Comparison of ENCODE assay signal across 8 cellular contexts in genomic region chrX:21985332-21985777, GRCh38. TPM values are rescaled to one million over a fixed set of nuclear protein-coding genes. Genes with fewer than 3 reads are reported as not detected.
DNase-seq lines count a peak whose midpoint lies in the region; ATAC-seq and TF ChIP-seq lines count a peak whose summit lies in the region.

No MANE protein-coding gene starts in this region.

- peak; percentile 93 for ATAC-seq in HG03196 (IDR thresholded peaks at IDR 0.05; ENCODE audit: unreplicated experiment)

- TF ChIP-seq CTCF in BE2C (IDR thresholded peaks at IDR 0.05; ENCODE audit: low read depth, low read length) = peak; percentile 84

- no peak overlapping the region for H3K4me3 ChIP-seq in BE2C (ENCODE audit: low read depth, low read length)

- no peaks in the 10 kb centered on the region; the same call in none of the 2 replicates for H3K36me3 ChIP-seq in BE2C

- peak; percentile 53 for DNase-seq in BE2C
- peak; percentile 52 for DNase-seq in GM19238 (ENCODE audit: insufficient read length, low spot score)
- DNase-seq in NCI-H2227 treated with DMSO at 0.1 percent for 48 hours (lab: John Stamatoyannopoulos, UW) = peak; percentile 92
- DNase-seq in activated CD4-positive, CD25-positive, alpha-beta regulatory T cell (lab: John Stamatoyannopoulos, UW) = peak; percentile 3 to 18 (median 15)
- DNase-seq in caudate nucleus (lab: John Stamatoyannopoulos, UW) = peak in 49 of 61 donors; percentile 0 to 75 (median 22)
- peak; percentile 55 for DNase-seq in kidney glomerular epithelial cell (lab: John Stamatoyannopoulos, UW)
- DNase-seq in stimulated activated CD4-positive, alpha-beta T cell treated with anti-CD3 and anti-CD28 coated beads, Interleukin-4, amount 100 ng/mL, for 4 hours = peak; percentile 41 to 55

- H3K9me3 ChIP-seq in BE2C = no peaks in the 10 kb centered on the region

- no peaks in the 10 kb centered on the region for H3K27me3 ChIP-seq in BE2C

- H3K27ac ChIP-seq in caudate nucleus (ENCODE audit: low read depth, low read length) = no peak overlapping the region

- no peaks in the 10 kb centered on the region for H3K4me1 ChIP-seq in BE2C

RNA-seq across cellular contexts. Expression of gene SMS, which starts 44.8 kb away (rescaled TPM):
- polyA plus RNA-seq in BE2C (2012; ENCODE audit: insufficient read depth, insufficient read length, low read depth) = 56.0 TPM

RNA-seq across cellular contexts. Expression of gene PHEX, which starts 46.8 kb away (rescaled TPM):
- 0.40 TPM for polyA plus RNA-seq in BE2C (2012; ENCODE audit: insufficient read depth, insufficient read length, low read depth)

Comparison
In these comparisons a context has a peak if more than half of its experiments do, and no peak if none do; other contexts are left out.
1. DNase-seq: peak in every context shown above with its lines; median percentile 92 in NCI-H2227 treated with DMSO at 0.1 percent for 48 hours; 55 in kidney glomerular epithelial cell; 53 in BE2C; 52 in GM19238; 48 in stimulated activated CD4-positive, alpha-beta T cell treated with anti-CD3 and anti-CD28 coated beads, Interleukin-4, amount 100 ng/mL, for 4 hours; 22 in caudate nucleus; 15 in activated CD4-positive, CD25-positive, alpha-beta regulatory T cell.